In genomic region chr2:3627500-3628100, GRCh38 we compare ENCODE assay signal across 1 cellular context.
TF ChIP-seq lines count a peak whose summit lies in the region.

No MANE protein-coding gene starts in this region.

TF ChIP-seq in K562, 482 proteins besides CTCF, POLR2A, EP300 and RAD21:
- TF ChIP-seq HNRNPL (IDR thresholded peaks at IDR 0.05; ENCODE audit: low read depth, low read length) (0 out of 2 replicates have a peak, but pooled peaks have one; percentile 31), PCBP2 (IDR thresholded peaks at IDR 0.05; ENCODE audit: low read depth, low read length, poor library complexity, severe bottlenecking) (no peak)
